Comparison of ENCODE assay signal across 1 cellular context in the genomic region with DNA sequence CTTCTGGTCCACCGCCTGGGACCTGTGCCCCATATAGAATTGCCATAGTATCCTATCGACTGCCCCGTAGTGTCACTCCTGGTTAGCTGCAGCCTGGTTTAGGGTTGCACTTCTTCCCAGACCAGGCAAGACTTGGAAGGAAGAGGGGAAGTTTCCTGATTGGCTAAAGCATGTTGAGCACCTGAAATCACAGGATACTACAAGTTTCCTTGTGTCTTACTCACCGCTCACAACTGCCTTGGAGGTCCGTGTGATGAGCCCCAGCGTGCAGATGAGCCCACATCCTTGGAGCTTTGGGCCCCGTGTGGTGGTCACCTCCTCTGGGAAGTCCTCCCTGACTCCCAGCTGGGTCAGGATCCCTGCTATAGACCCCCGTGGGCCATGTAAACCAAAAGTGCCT.
TF ChIP-seq lines count a peak whose summit lies in the region.

No MANE protein-coding gene starts in this region.

TF ChIP-seq in GM23338, 12 proteins besides CTCF, POLR2A, EP300 and RAD21 (continued from another document):
- TF ChIP-seq, protein P1, sequence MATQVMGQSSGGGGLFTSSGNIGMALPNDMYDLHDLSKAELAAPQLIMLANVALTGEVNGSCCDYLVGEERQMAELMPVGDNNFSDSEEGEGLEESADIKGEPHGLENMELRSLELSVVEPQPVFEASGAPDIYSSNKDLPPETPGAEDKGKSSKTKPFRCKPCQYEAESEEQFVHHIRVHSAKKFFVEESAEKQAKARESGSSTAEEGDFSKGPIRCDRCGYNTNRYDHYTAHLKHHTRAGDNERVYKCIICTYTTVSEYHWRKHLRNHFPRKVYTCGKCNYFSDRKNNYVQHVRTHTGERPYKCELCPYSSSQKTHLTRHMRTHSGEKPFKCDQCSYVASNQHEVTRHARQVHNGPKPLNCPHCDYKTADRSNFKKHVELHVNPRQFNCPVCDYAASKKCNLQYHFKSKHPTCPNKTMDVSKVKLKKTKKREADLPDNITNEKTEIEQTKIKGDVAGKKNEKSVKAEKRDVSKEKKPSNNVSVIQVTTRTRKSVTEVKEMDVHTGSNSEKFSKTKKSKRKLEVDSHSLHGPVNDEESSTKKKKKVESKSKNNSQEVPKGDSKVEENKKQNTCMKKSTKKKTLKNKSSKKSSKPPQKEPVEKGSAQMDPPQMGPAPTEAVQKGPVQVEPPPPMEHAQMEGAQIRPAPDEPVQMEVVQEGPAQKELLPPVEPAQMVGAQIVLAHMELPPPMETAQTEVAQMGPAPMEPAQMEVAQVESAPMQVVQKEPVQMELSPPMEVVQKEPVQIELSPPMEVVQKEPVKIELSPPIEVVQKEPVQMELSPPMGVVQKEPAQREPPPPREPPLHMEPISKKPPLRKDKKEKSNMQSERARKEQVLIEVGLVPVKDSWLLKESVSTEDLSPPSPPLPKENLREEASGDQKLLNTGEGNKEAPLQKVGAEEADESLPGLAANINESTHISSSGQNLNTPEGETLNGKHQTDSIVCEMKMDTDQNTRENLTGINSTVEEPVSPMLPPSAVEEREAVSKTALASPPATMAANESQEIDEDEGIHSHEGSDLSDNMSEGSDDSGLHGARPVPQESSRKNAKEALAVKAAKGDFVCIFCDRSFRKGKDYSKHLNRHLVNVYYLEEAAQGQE (IDR thresholded peaks at IDR 0.05; ENCODE audit: unreplicated experiment), result no peak
- TF ChIP-seq EZH2phosphoT487 (IDR thresholded peaks at IDR 0.05; ENCODE audit: unreplicated experiment), result no peak
- TF ChIP-seq, protein P2, sequence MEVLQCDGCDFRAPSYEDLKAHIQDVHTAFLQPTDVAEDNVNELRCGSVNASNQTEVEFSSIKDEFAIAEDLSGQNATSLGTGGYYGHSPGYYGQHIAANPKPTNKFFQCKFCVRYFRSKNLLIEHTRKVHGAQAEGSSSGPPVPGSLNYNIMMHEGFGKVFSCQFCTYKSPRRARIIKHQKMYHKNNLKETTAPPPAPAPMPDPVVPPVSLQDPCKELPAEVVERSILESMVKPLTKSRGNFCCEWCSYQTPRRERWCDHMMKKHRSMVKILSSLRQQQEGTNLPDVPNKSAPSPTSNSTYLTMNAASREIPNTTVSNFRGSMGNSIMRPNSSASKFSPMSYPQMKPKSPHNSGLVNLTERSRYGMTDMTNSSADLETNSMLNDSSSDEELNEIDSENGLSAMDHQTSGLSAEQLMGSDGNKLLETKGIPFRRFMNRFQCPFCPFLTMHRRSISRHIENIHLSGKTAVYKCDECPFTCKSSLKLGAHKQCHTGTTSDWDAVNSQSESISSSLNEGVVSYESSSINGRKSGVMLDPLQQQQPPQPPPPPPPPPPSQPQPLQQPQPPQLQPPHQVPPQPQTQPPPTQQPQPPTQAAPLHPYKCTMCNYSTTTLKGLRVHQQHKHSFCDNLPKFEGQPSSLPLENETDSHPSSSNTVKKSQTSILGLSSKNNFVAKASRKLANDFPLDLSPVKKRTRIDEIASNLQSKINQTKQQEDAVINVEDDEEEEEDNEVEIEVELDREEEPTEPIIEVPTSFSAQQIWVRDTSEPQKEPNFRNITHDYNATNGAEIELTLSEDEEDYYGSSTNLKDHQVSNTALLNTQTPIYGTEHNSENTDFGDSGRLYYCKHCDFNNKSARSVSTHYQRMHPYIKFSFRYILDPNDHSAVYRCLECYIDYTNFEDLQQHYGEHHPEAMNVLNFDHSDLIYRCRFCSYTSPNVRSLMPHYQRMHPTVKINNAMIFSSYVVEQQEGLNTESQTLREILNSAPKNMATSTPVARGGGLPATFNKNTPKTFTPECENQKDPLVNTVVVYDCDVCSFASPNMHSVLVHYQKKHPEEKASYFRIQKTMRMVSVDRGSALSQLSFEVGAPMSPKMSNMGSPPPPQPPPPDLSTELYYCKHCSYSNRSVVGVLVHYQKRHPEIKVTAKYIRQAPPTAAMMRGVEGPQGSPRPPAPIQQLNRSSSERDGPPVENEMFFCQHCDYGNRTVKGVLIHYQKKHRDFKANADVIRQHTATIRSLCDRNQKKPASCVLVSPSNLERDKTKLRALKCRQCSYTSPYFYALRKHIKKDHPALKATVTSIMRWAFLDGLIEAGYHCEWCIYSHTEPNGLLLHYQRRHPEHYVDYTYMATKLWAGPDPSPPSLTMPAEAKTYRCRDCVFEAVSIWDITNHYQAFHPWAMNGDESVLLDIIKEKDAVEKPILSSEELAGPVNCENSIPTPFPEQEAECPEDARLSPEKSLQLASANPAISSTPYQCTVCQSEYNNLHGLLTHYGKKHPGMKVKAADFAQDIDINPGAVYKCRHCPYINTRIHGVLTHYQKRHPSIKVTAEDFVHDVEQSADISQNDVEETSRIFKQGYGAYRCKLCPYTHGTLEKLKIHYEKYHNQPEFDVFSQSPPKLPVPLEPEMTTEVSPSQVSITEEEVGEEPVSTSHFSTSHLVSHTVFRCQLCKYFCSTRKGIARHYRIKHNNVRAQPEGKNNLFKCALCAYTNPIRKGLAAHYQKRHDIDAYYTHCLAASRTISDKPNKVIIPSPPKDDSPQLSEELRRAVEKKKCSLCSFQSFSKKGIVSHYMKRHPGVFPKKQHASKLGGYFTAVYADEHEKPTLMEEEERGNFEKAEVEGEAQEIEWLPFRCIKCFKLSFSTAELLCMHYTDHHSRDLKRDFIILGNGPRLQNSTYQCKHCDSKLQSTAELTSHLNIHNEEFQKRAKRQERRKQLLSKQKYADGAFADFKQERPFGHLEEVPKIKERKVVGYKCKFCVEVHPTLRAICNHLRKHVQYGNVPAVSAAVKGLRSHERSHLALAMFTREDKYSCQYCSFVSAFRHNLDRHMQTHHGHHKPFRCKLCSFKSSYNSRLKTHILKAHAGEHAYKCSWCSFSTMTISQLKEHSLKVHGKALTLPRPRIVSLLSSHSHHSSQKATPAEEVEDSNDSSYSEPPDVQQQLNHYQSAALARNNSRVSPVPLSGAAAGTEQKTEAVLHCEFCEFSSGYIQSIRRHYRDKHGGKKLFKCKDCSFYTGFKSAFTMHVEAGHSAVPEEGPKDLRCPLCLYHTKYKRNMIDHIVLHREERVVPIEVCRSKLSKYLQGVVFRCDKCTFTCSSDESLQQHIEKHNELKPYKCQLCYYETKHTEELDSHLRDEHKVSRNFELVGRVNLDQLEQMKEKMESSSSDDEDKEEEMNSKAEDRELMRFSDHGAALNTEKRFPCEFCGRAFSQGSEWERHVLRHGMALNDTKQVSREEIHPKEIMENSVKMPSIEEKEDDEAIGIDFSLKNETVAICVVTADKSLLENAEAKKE (CRISPR knock-in tag; IDR thresholded peaks at IDR 0.05), result no peak
- no peak for TF ChIP-seq STAT1 (IDR thresholded peaks at IDR 0.05; ENCODE audit: unreplicated experiment)
- no peak for TF ChIP-seq ZNF114 (CRISPR knock-in tag; IDR thresholded peaks at IDR 0.05)
- TF ChIP-seq EZH2 (IDR thresholded peaks at IDR 0.05; ENCODE audit: low read depth, unreplicated experiment), result no peak
- TF ChIP-seq POLR2AphosphoS5 (IDR thresholded peaks at IDR 0.05; ENCODE audit: low read depth), result no peak
- no peak for TF ChIP-seq CREB1 (CRISPR knock-in tag; IDR thresholded peaks at IDR 0.05; ENCODE audit: low read depth)
- TF ChIP-seq JUNB (IDR thresholded peaks at IDR 0.05; ENCODE audit: unreplicated experiment), result no peak
- TF ChIP-seq ZNF331 (CRISPR knock-in tag; IDR thresholded peaks at IDR 0.05; ENCODE audit: low read depth), result no peak
